8 cellular contexts compared by ENCODE assay signal in the genomic region with DNA sequence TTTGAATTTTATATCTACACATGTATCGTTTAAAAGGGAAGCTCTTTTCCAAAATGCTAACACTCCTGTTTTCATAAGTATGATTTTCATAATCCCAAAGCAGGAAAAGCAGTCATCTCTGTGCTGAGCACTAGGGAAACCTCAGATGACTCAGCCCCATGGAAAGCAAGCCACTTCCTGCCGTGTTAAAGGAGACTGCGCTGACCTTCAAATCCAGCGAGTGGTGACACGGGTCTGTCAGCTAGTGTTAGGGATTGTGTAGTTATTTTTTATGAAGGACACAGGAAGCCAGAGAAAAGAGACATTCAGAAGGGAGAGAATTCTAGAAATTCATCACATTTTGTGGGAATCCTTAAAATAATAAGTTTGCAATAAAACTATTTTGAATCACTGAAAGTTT. TPM values are rescaled to one million over a fixed set of nuclear protein-coding genes. Genes with fewer than 3 reads are reported as not detected.
DNase-seq lines count a peak whose midpoint lies in the region; ATAC-seq and TF ChIP-seq lines count a peak whose summit lies in the region.

No MANE protein-coding gene starts in this region.

- no peaks in the 10 kb centered on the region for H3K79me2 ChIP-seq in PC-9 (ENCODE audit: low read depth)

- H3K4me3 ChIP-seq in PC-9 (no peak overlapping the region), coronary artery (no peak overlapping the region), BE2C (ENCODE audit: low read depth, low read length) (no peak overlapping the region)

- peak; percentile 37 to 82 for DNase-seq in PC-9
- DNase-seq in coronary artery (ENCODE audit: low spot score), result peak; percentile 84
- DNase-seq in myocyte (ENCODE audit: low read depth), result peak; percentile 90
- no peak for DNase-seq in glutamatergic neuron
- DNase-seq in central memory CD4-positive, alpha-beta T cell, result no peak
- no peak for DNase-seq in BE2C

- H2AFZ ChIP-seq in PC-9, result no peak overlapping the region

- H3K36me3 ChIP-seq in PC-9 (ENCODE audit: low read depth) (no peaks in the 10 kb centered on the region), BE2C (no peaks in the 10 kb centered on the region)

- POLR2A ChIA-PET in PC-9 (lab: Charles Lee; ENCODE audit: unreplicated experiment), result interaction anchor here (0.5 to 0.6 kb wide), 2 partner anchors 43 to 790 kb away, joined by 5 to 36 read pairs; no protein-coding TSS in a partner anchor

- intact Hi-C loops in PC-9 (cut with micrococcal nuclease; ENCODE audit: unreplicated experiment), result loop anchor here (10.0 kb wide), 1 partner anchor 212 kb away; the partner anchor contains the start of gene NXT1

- peaks cover 43% of the 10 kb centered on the region for H3F3A ChIP-seq in PC-9 (ENCODE audit: insufficient read depth, low read depth)

- no peaks in the 10 kb centered on the region for H3K27me3 Mint-ChIP-seq in glutamatergic neuron (ENCODE audit: unreplicated experiment)

- H3K9me3 Mint-ChIP-seq in glutamatergic neuron (ENCODE audit: unreplicated experiment), result peaks cover 5% of the 10 kb centered on the region

- peaks cover 76% of the 10 kb centered on the region for H3K4me1 ChIP-seq in PC-9 (replicated peaks; ENCODE audit: insufficient read depth)
- no peaks in the 10 kb centered on the region for H3K4me1 ChIP-seq in BE2C

- H3K4me3 Mint-ChIP-seq in glutamatergic neuron (ENCODE audit: unreplicated experiment), result no peak overlapping the region

- TF ChIP-seq CTCF in PC-9 (conservative IDR thresholded peaks at IDR 0.05), result no peak
- TF ChIP-seq CTCF in coronary artery (IDR thresholded peaks at IDR 0.05), result no peak
- TF ChIP-seq CTCF in glutamatergic neuron (IDR thresholded peaks at IDR 0.05; ENCODE audit: partially characterized antibody, unreplicated experiment), result no peak
- no peak for TF ChIP-seq CTCF in BE2C (IDR thresholded peaks at IDR 0.05; ENCODE audit: low read depth, low read length)

- ATAC-seq in GM18502 (IDR thresholded peaks at IDR 0.05; ENCODE audit: poor library complexity, unreplicated experiment) (peak; percentile 33), GM18498 (IDR thresholded peaks at IDR 0.05; ENCODE audit: unreplicated experiment) (no peak)

- H3K27me3 ChIP-seq in PC-9 (ENCODE audit: insufficient read depth, low read depth), result no peaks in the 10 kb centered on the region
- no peaks in the 10 kb centered on the region for H3K27me3 ChIP-seq in BE2C

- H3K9me2 ChIP-seq in PC-9 (ENCODE audit: insufficient read depth), result no peaks in the 10 kb centered on the region

- no peak overlapping the region for H3K27ac Mint-ChIP-seq in glutamatergic neuron (ENCODE audit: unreplicated experiment)

- no peaks in the 10 kb centered on the region for H3K36me3 Mint-ChIP-seq in glutamatergic neuron (ENCODE audit: unreplicated experiment)

- peak overlapping the region; percentile 59 for H3K4me2 ChIP-seq in PC-9

- H4K20me1 ChIP-seq in PC-9 (ENCODE audit: insufficient read depth), result no peaks in the 10 kb centered on the region

- CTCF ChIA-PET in PC-9 (lab: Charles Lee), result interaction anchor here (0.6 kb wide), 1 partner anchor 207 kb away, joined by 15 read pairs; no protein-coding TSS in a partner anchor

- peaks cover 3% of the 10 kb centered on the region for H3K4me1 Mint-ChIP-seq in glutamatergic neuron (ENCODE audit: low read depth, unreplicated experiment)

- H3K9me3 ChIP-seq in PC-9 (ENCODE audit: insufficient read depth, low read depth) (no peaks in the 10 kb centered on the region), BE2C (no peaks in the 10 kb centered on the region)

- BruUV-seq in PC-9 (replicated peaks; lab: Mats Ljungman, UMichigan), result no TSS peak

- peak overlapping the region; percentile 93 for H3K27ac ChIP-seq in PC-9
- peak overlapping the region; percentile 60 to 85 for H3K27ac ChIP-seq in coronary artery

RNA-seq across cellular contexts. Expression of gene CD93, which starts 57.0 kb away (rescaled TPM):
- total RNA-seq in PC-9 (2021) (0.07 TPM in 1 of 2 replicates, not detected in the other), myocyte (not detected in 2 replicates), glutamatergic neuron (ENCODE audit: unreplicated experiment) (not detected)
- polyA plus RNA-seq in myocyte (2012), result not detected
- polyA plus RNA-seq in BE2C (2012; ENCODE audit: insufficient read depth, insufficient read length, low read depth), result 0.17 TPM

Comparison
In these comparisons a context has a peak if more than half of its experiments do, and no peak if none do; other contexts are left out.
1. DNase-seq: peak in PC-9 (2 of 2), coronary artery (single experiment) and myocyte (single experiment); none in glutamatergic neuron (single experiment), central memory CD4-positive, alpha-beta T cell (single experiment) and BE2C (single experiment).